In genomic region chrX:129932792-129933321, GRCh38 we compare ENCODE assay signal across 7 cellular contexts. TPM values are rescaled to one million over a fixed set of nuclear protein-coding genes. Genes with fewer than 3 reads are reported as not detected.
DNase-seq lines count a peak whose midpoint lies in the region; ATAC-seq, FAIRE-seq and TF ChIP-seq lines count a peak whose summit lies in the region.

No MANE protein-coding gene starts in this region.

- DNase-seq in GM12892 (ENCODE audit: insufficient read length) = peak; percentile 27
- DNase-seq in WERI-Rb-1 = peak; percentile 43
- peak; percentile 11 to 32 for DNase-seq in heart right ventricle
- DNase-seq in sciatic nerve (ENCODE audit: low spot score) = peak; percentile 65
- no peak for DNase-seq in dedifferentiated amniotic fluid mesenchymal stem cell (ENCODE audit: extremely low spot score)

- TF ChIP-seq POLR2A in GM12892 (IDR thresholded peaks at IDR 0.05; ENCODE audit: low read depth, low read length) = no peak

- H3K27me3 ChIP-seq in WERI-Rb-1 (ENCODE audit: insufficient read depth, low read depth, severe bottlenecking) (peaks cover 8% of the 10 kb centered on the region), heart right ventricle (peaks cover 0 to 7% (median 0%) of the 10 kb centered on the region in 7 donors)

- H3K27ac ChIP-seq in WERI-Rb-1 = no peak overlapping the region
- peak overlapping the region; percentile 46 to 85 (median 70) for H3K27ac ChIP-seq in heart right ventricle

- H3K4me3 ChIP-seq in WERI-Rb-1 (ENCODE audit: low read depth, low read length) = peak overlapping the region; percentile 37
- H3K4me3 ChIP-seq in heart right ventricle = peak overlapping the region in 9 of 10 donors; percentile 32 to 63 (median 51)

- 6 to 7% methylated on average over 25 to 50 of the region's 50 CpGs for WGBS in heart right ventricle, 2 donors

- intact Hi-C loops in heart right ventricle (cut with DNase I) (loop anchor here in 3 of 10 donors (1.0 to 5.0 kb wide), 3 partner anchors 47 to 129 kb away; partner anchors contain the start of gene BCORL1 (in 1 of the 3)), sciatic nerve (cut with DNase I) (no loop called here)

- FAIRE-seq in GM12892 (lab: Jason Lieb, UNC) = no peak

- peaks cover under 1% of the 10 kb centered on the region; the same call in 1 of the 2 replicates for H3K36me3 ChIP-seq in WERI-Rb-1
- peaks cover 0 to 8% (median 0%) of the 10 kb centered on the region in 9 donors for H3K36me3 ChIP-seq in heart right ventricle

- ATAC-seq in HG02588 (IDR thresholded peaks at IDR 0.05; ENCODE audit: unreplicated experiment) (peak; percentile 14), heart right ventricle (no peak), sciatic nerve (no peak), GM21786 (IDR thresholded peaks at IDR 0.05; ENCODE audit: unreplicated experiment) (no peak)

- no peak for TF ChIP-seq CTCF in WERI-Rb-1 (IDR thresholded peaks at IDR 0.05; ENCODE audit: low read depth, low read length)
- no peak for TF ChIP-seq CTCF in heart right ventricle (IDR thresholded peaks at IDR 0.05)

- H3K9me3 ChIP-seq in WERI-Rb-1 (ENCODE audit: severe bottlenecking) (no peaks in the 10 kb centered on the region), heart right ventricle (no peaks in the 10 kb centered on the region)

- H3K4me1 ChIP-seq in heart right ventricle = no peaks in the 10 kb centered on the region

RNA-seq across cellular contexts. Expression of gene UTP14A, which starts 26.9 kb away (rescaled TPM):
- 21.3 TPM for polyA plus RNA-seq in GM12892 (2012; ENCODE audit: missing spikeins)
- total RNA-seq in heart right ventricle (10 to 100 TPM in 2 of 10 donors, 1 to 10 TPM in 8; 7.4 to 12.6 (median 9.6) TPM), sciatic nerve (13.9 TPM)
- 10 to 100 TPM in 1 of 2 donors, 1 to 10 TPM in 1; 6.7 to 10.2 TPM for polyA plus RNA-seq in heart right ventricle

RNA-seq across cellular contexts. Expression of gene BCORL1, which starts 49.6 kb away (rescaled TPM):
- 0.83 TPM for polyA plus RNA-seq in GM12892 (2012; ENCODE audit: missing spikeins)
- total RNA-seq in heart right ventricle (10 to 100 TPM in 1 of 10 donors, 1 to 10 TPM in 9; 4.9 to 12.8 (median 8.3) TPM), sciatic nerve (25.1 TPM)
- 1 to 10 TPM; 2.1 to 3.1 TPM for polyA plus RNA-seq in heart right ventricle
